ENCODE assay signal across 8 cellular contexts in genomic region chr6:166343157-166343502, GRCh38. TPM values are rescaled to one million over a fixed set of nuclear protein-coding genes. Genes with fewer than 3 reads are reported as not detected.
DNase-seq lines count a peak whose midpoint lies in the region; ATAC-seq, FAIRE-seq and TF ChIP-seq lines count a peak whose summit lies in the region.

No MANE protein-coding gene starts in this region.

- intact Hi-C loops in activated T-helper 1 cell treated with anti-CD3 and anti-CD28 coated beads, Interleukin-12 subunit alpha, Interleukin-12 subunit beta, Interleukin-2, Interleukin-4 antibody, amounts not matched to agents 30 ng/mL and 10 ng/mL and 1 ng/mL, durations not matched to agents 14 hours and 24 hours and 36 hours (cut with micrococcal nuclease) = loop anchor here (2.0 kb wide), 1 partner anchor 76 kb away; no protein-coding TSS in a partner anchor
- intact Hi-C loops in kidney (cut with DNase I) = no loop called here

- peak overlapping the region; percentile 20 for H3K27ac Mint-ChIP-seq in activated T-helper 1 cell treated with anti-CD3 and anti-CD28 coated beads, Interleukin-12 subunit alpha, Interleukin-12 subunit beta, Interleukin-2, Interleukin-4 antibody, amounts not matched to agents 30 ng/mL and 10 ng/mL and 1 ng/mL, durations not matched to agents 14 hours and 24 hours and 36 hours

- DNase-seq in AML-193 (lab: John Stamatoyannopoulos, UW) (peak; percentile 65 to 69), kidney (no peak), NCI-H446 treated with DMSO at 0.1 percent for 48 hours (lab: John Stamatoyannopoulos, UW) (no peak)
- no peak for DNase-seq in activated T-helper 1 cell treated with anti-CD3 and anti-CD28 coated beads, Interleukin-12 subunit alpha, Interleukin-12 subunit beta, Interleukin-2, Interleukin-4 antibody, amounts not matched to agents 30 ng/mL and 10 ng/mL and 1 ng/mL, durations not matched to agents 14 hours and 24 hours and 36 hours (ENCODE audit: low spot score)
- no peak for DNase-seq in stimulated activated naive CD4-positive, alpha-beta T cell treated with Interleukin-2 at 50 U/mL for 16 hours (lab: John Stamatoyannopoulos, UW)

- peaks cover 6% of the 10 kb centered on the region for H3K36me3 Mint-ChIP-seq in activated T-helper 1 cell treated with anti-CD3 and anti-CD28 coated beads, Interleukin-12 subunit alpha, Interleukin-12 subunit beta, Interleukin-2, Interleukin-4 antibody, amounts not matched to agents 30 ng/mL and 10 ng/mL and 1 ng/mL, durations not matched to agents 14 hours and 24 hours and 36 hours (ENCODE audit: low read depth)

- no peaks in the 10 kb centered on the region for H3K9me3 Mint-ChIP-seq in activated T-helper 1 cell treated with anti-CD3 and anti-CD28 coated beads, Interleukin-12 subunit alpha, Interleukin-12 subunit beta, Interleukin-2, Interleukin-4 antibody, amounts not matched to agents 30 ng/mL and 10 ng/mL and 1 ng/mL, durations not matched to agents 14 hours and 24 hours and 36 hours

- no peaks in the 10 kb centered on the region for H3K27me3 ChIP-seq in thymus (ENCODE audit: control insufficient read depth, insufficient read depth)

- H3K4me3 ChIP-seq in kidney (ENCODE audit: low read length in 2 of 2) (peak overlapping the region; percentile 81 to 95), thymus (ENCODE audit: low read length) (peak overlapping the region; percentile 91)

- FAIRE-seq in kidney (lab: Jason Lieb, UNC) = no peak

- peak; percentile 25 for ATAC-seq in GM19328 (IDR thresholded peaks at IDR 0.05; ENCODE audit: unreplicated experiment)
- peak; percentile 26 for ATAC-seq in HG03442 (IDR thresholded peaks at IDR 0.05; ENCODE audit: unreplicated experiment)

- peaks cover 24% of the 10 kb centered on the region for H3K4me1 Mint-ChIP-seq in activated T-helper 1 cell treated with anti-CD3 and anti-CD28 coated beads, Interleukin-12 subunit alpha, Interleukin-12 subunit beta, Interleukin-2, Interleukin-4 antibody, amounts not matched to agents 30 ng/mL and 10 ng/mL and 1 ng/mL, durations not matched to agents 14 hours and 24 hours and 36 hours (ENCODE audit: low read depth)

- H3K4me3 Mint-ChIP-seq in activated T-helper 1 cell treated with anti-CD3 and anti-CD28 coated beads, Interleukin-12 subunit alpha, Interleukin-12 subunit beta, Interleukin-2, Interleukin-4 antibody, amounts not matched to agents 30 ng/mL and 10 ng/mL and 1 ng/mL, durations not matched to agents 14 hours and 24 hours and 36 hours = peak overlapping the region; percentile 89

- H3K36me3 ChIP-seq in kidney (ENCODE audit: control insufficient read depth in 1 of 2, insufficient read depth in 2 of 2, low read length in 2 of 2) (no peaks in the 10 kb centered on the region), thymus (ENCODE audit: control insufficient read depth, insufficient read depth) (no peaks in the 10 kb centered on the region)

- peak overlapping the region; percentile 91 to 96 for H3K9ac ChIP-seq in kidney (ENCODE audit: low read length in 2 of 2)

- TF ChIP-seq CTCF in kidney (IDR thresholded peaks at IDR 0.05; ENCODE audit: borderline replicate concordance, extremely low read depth, insufficient read depth) = no peak

- peaks cover 13% of the 10 kb centered on the region for H3K27me3 Mint-ChIP-seq in activated T-helper 1 cell treated with anti-CD3 and anti-CD28 coated beads, Interleukin-12 subunit alpha, Interleukin-12 subunit beta, Interleukin-2, Interleukin-4 antibody, amounts not matched to agents 30 ng/mL and 10 ng/mL and 1 ng/mL, durations not matched to agents 14 hours and 24 hours and 36 hours (ENCODE audit: insufficient read depth)

- no peaks in the 10 kb centered on the region for H3K9me3 ChIP-seq in kidney (ENCODE audit: control insufficient read depth in 1 of 2, low read length in 2 of 2)
- H3K9me3 ChIP-seq in thymus (ENCODE audit: control insufficient read depth) = no peaks in the 10 kb centered on the region

- H3K4me1 ChIP-seq in kidney (ENCODE audit: control insufficient read depth in 1 of 2, insufficient read depth in 1 of 2, low read depth in 1 of 2, low read length in 2 of 2) = peaks cover 9 to 24% of the 10 kb centered on the region in 2 donors
- peaks cover 14% of the 10 kb centered on the region for H3K4me1 ChIP-seq in thymus (ENCODE audit: control insufficient read depth, insufficient read depth, low read length)

- peak overlapping the region; percentile 91 to 93 for H3K27ac ChIP-seq in kidney (ENCODE audit: low read depth in 2 of 2, low read length in 2 of 2)
- H3K27ac ChIP-seq in thymus (ENCODE audit: low read depth) = peak overlapping the region; percentile 90

- 5% methylated on average over 3 of the region's 3 CpGs for WGBS in thymus

RNA-seq across cellular contexts. Expression of gene SFT2D1, which starts 0.8 kb away (rescaled TPM):
- 57.6 and 63.3 TPM in 2 replicates for total RNA-seq in activated T-helper 1 cell treated with anti-CD3 and anti-CD28 coated beads, Interleukin-12 subunit alpha, Interleukin-12 subunit beta, Interleukin-2, Interleukin-4 antibody, amounts not matched to agents 30 ng/mL and 10 ng/mL and 1 ng/mL, durations not matched to agents 14 hours and 24 hours and 36 hours
- 48.3 TPM for total RNA-seq in kidney
- 73.2 TPM for polyA plus RNA-seq in kidney (ENCODE audit: insufficient read depth, low read depth, low replicate concordance)
- 106 TPM for polyA plus RNA-seq in thymus

RNA-seq across cellular contexts. Expression of gene PRR18, which starts 34.9 kb away (rescaled TPM):
- total RNA-seq in activated T-helper 1 cell treated with anti-CD3 and anti-CD28 coated beads, Interleukin-12 subunit alpha, Interleukin-12 subunit beta, Interleukin-2, Interleukin-4 antibody, amounts not matched to agents 30 ng/mL and 10 ng/mL and 1 ng/mL, durations not matched to agents 14 hours and 24 hours and 36 hours = not detected in 2 replicates
- total RNA-seq in kidney = 0.19 TPM
- polyA plus RNA-seq in kidney (ENCODE audit: insufficient read depth, low read depth, low replicate concordance) (not detected), thymus (0.09 TPM)

RNA-seq across cellular contexts. Expression of gene MPC1, which starts 39.6 kb away (rescaled TPM):
- 17.3 and 19.1 TPM in 2 replicates for total RNA-seq in activated T-helper 1 cell treated with anti-CD3 and anti-CD28 coated beads, Interleukin-12 subunit alpha, Interleukin-12 subunit beta, Interleukin-2, Interleukin-4 antibody, amounts not matched to agents 30 ng/mL and 10 ng/mL and 1 ng/mL, durations not matched to agents 14 hours and 24 hours and 36 hours
- 74.1 TPM for total RNA-seq in kidney
- polyA plus RNA-seq in kidney (ENCODE audit: insufficient read depth, low read depth, low replicate concordance) (313 TPM), thymus (106 TPM)

Comparison
In these comparisons a context has a peak if more than half of its experiments do, and no peak if none do; other contexts are left out.
1. DNase-seq: peak in AML-193 (2 of 2); none in activated T-helper 1 cell treated with anti-CD3 and anti-CD28 coated beads, Interleukin-12 subunit alpha, Interleukin-12 subunit beta, Interleukin-2, Interleukin-4 antibody, amounts not matched to agents 30 ng/mL and 10 ng/mL and 1 ng/mL, durations not matched to agents 14 hours and 24 hours and 36 hours (single experiment), kidney (single experiment), stimulated activated naive CD4-positive, alpha-beta T cell treated with Interleukin-2 at 50 U/mL for 16 hours (single experiment) and NCI-H446 treated with DMSO at 0.1 percent for 48 hours (single experiment).